24 cellular contexts compared by ENCODE assay signal in the genomic region with DNA sequence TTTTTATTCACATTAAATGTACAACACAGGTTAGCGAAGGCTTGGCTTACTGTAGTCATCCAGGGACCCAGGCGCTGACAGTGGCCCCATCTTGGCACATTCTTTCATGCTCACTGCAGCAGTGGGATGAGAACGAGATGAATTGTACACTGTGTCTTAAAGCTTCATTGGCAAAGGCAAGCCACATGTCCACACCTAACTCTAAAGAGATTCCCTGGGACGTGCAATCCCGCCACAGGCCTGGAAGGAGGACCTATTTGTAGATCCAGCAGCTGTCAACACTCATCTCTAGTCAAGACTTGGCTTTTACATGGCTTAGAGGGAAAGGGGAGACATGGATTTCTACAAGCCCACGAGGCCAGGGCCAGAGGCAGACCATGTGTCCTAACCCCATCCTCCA. TPM values are rescaled to one million over a fixed set of nuclear protein-coding genes. Genes with fewer than 3 reads are reported as not detected.
DNase-seq lines count a peak whose midpoint lies in the region; ATAC-seq, FAIRE-seq and TF ChIP-seq lines count a peak whose summit lies in the region.
"Had no signal": no experiment of that assay in that cellular context is flagged by ENCODE, and none has a peak within 500 bp of the region (broad histone marks: within the 10 kb centered on the region; RNA-seq: fewer than 3 reads in every experiment).

No MANE protein-coding gene starts in this region.

- TF ChIP-seq CTCF in psoas muscle (IDR thresholded peaks at IDR 0.05): no peak

- FAIRE-seq in GM12891 (lab: Jason Lieb, UNC): peak; percentile 40
- FAIRE-seq: A549 had no signal

- H3K27ac ChIP-seq in SJCRH30 (no peak overlapping the region), psoas muscle (peak overlapping the region; percentile 65)
- H3K27ac ChIP-seq: A549; BLaER1 treated with 17β-estradiol and CSF1 and Interleukin-3, amounts not matched to agents 10 nM and 100 nM had no signal

- no peak for DNase-seq in GM12891 (ENCODE audit: insufficient read length, low spot score)
- DNase-seq in SJCRH30: peak; percentile 12 to 42
- peak; percentile 60 for DNase-seq in left ventricle myocardium superior
- DNase-seq in psoas muscle: peak; percentile 45 to 68
- no peak for DNase-seq in D341Med (ENCODE audit: low spot score)
- DNase-seq in activated gamma-delta T cell (lab: John Stamatoyannopoulos, UW): no peak
- DNase-seq: AML-193; CD4-positive, alpha-beta T cell; DMS53; GOT3; HCEC 1CT; IMR-90; KG1; MM.1S; NCI-H2029; NCI-H82; NK-92 treated with Interleukin-12 subunit alpha and Interleukin-12 subunit beta, amount 100 ng/mL, for 24 hours; PC-3 had no signal

- intact Hi-C loops in left ventricle myocardium superior (cut with micrococcal nuclease): no loop called here
- intact Hi-C loops in psoas muscle (cut with DNase I): no loop called here

- H3K4me3 ChIP-seq in SJCRH30 (no peak overlapping the region), psoas muscle (no peak overlapping the region)
- H3K4me3 ChIP-seq: A549; BLaER1 treated with 17β-estradiol and CSF1 and Interleukin-3, amounts not matched to agents 10 nM and 100 nM had no signal

- no peak for TF ChIP-seq POLR2A in GM12891 (IDR thresholded peaks at IDR 0.05; ENCODE audit: low read depth, low read length)

- H3K9me3 ChIP-seq in SJCRH30 (replicated peaks) (no peaks in the 10 kb centered on the region), psoas muscle (no peaks in the 10 kb centered on the region)
- H3K9me3 ChIP-seq: A549; BLaER1 treated with 17β-estradiol and CSF1 and Interleukin-3, amounts not matched to agents 10 nM and 100 nM had no signal

- no peaks in the 10 kb centered on the region for H3K27me3 ChIP-seq in SJCRH30
- H3K27me3 ChIP-seq in psoas muscle (ENCODE audit: insufficient read depth in 3 of 3, low read length in 2 of 3): no peaks in the 10 kb centered on the region

- no peaks in the 10 kb centered on the region for H3K36me3 ChIP-seq in SJCRH30
- no peaks in the 10 kb centered on the region for H3K36me3 ChIP-seq in psoas muscle (ENCODE audit: insufficient read depth in 1 of 2, low read depth in 1 of 2)
- H3K36me3 ChIP-seq: BLaER1 treated with 17β-estradiol and CSF1 and Interleukin-3, amounts not matched to agents 10 nM and 100 nM had no signal

- 20 to 38% (median 33%) methylated on average over 6 of the region's 6 CpGs for WGBS in psoas muscle, 3 donors

- H3K4me1 ChIP-seq in SJCRH30 (no peaks in the 10 kb centered on the region), psoas muscle (peaks cover 9% of the 10 kb centered on the region)
- H3K4me1 ChIP-seq: A549 had no signal

- ATAC-seq in left ventricle myocardium superior (peak; percentile 94), psoas muscle (peak; percentile 81 to 91 (median 86)), GM21381 (IDR thresholded peaks at IDR 0.05; ENCODE audit: unreplicated experiment) (no peak)
- ATAC-seq: A549, PC-3 had no signal

TF ChIP-seq in GM12891, 5 proteins besides CTCF, POLR2A, EP300 and RAD21:
- no peak for TF ChIP-seq POLR2AphosphoS5 (IDR thresholded peaks at IDR 0.05; ENCODE audit: low read depth, low read length)
- no peak for TF ChIP-seq SPI1 (IDR thresholded peaks at IDR 0.05; ENCODE audit: low read depth, low read length)
TF ChIP-seq in GM12891: peak in this region for 0.

RNA-seq across cellular contexts. Expression of a gene that starts 16.1 kb away (rescaled TPM):
- polyA plus RNA-seq in GM12891 (2012; ENCODE audit: low read depth, missing spikeins): 10.0 TPM
- total RNA-seq in SJCRH30 (2014; rRNA removed; shearing (Covaris generic)): not detected in 2 replicates
- total RNA-seq in left ventricle myocardium superior (0.20 TPM), psoas muscle (under 1 TPM in 1 of 4 donors, not detected in 3; 0.21 TPM)
- polyA plus RNA-seq in psoas muscle: under 1 TPM in 2 of 3 donors, not detected in 1; 0.01 to 0.05 TPM
- total RNA-seq: Daoy, G401, IMR-90, PC-3, SK-MEL-5 had no signal
- polyA plus RNA-seq: A549, IMR-90 had no signal

RNA-seq across cellular contexts. Expression of a gene that starts 56.1 kb away (rescaled TPM):
- polyA plus RNA-seq in GM12891 (2012; ENCODE audit: low read depth, missing spikeins): 0.58 TPM
- total RNA-seq in SJCRH30 (2014; rRNA removed; shearing (Covaris generic)): 0.26 and 0.48 TPM in 2 replicates
- total RNA-seq in left ventricle myocardium superior (1.5 TPM), psoas muscle (1 to 10 TPM in 3 of 4 donors, under 1 TPM in 1; 0.98 to 7.5 (median 2.9) TPM)
- polyA plus RNA-seq in psoas muscle: 1 to 10 TPM; 2.9 to 9.1 (median 4.7) TPM

Comparison
In these comparisons a context has a peak if more than half of its experiments do, and no peak if none do; other contexts are left out.
1. DNase-seq: peak in SJCRH30 (2 of 2), left ventricle myocardium superior (single experiment) and psoas muscle (2 of 2); none in GM12891 (single experiment), D341Med (single experiment) and activated gamma-delta T cell (single experiment).